ENCODE assay signal across 29 cellular contexts in the genomic region with DNA sequence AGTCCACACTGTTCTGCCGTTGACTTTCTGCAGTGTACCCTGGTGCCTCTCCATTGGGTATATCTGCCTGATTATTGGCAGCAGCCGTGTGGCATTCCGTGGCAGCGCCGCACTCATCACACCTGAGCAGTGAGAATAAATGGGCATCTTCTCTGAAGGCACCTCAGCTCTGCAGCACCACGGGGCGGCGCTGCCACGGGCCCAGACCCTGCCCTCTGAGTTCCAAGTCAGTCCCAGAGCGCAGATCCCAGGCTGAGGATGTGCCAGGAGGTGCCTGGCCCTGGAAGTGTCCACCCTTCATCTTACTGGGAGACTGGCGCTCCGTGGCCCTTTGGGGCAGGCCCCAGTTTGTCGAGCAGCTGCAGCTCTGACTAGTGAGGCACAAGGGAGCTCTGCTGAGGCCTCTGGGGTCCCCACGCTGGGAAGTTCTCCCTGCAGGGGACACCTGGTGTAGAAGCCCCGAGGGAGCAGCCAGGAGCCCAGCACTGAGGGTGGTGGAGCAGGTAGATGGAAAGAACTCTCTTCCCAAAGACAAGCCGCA.
"Had no signal": no experiment of that assay in that cellular context is flagged by ENCODE, and none has a peak within 500 bp of the region (broad histone marks: within the 10 kb centered on the region; RNA-seq: fewer than 3 reads in every experiment).

No MANE protein-coding gene starts in this region.

- DNase-seq: activated CD4-positive, alpha-beta T cell treated with anti-CD3 and anti-CD28 coated beads for 1 hour; activated CD4-positive, alpha-beta T cell treated with anti-CD3 and anti-CD28 coated beads for 48 hours; activated CD4-positive, CD25-positive, alpha-beta regulatory T cell; activated CD8-positive, alpha-beta T cell treated with anti-CD3 and anti-CD28 coated beads, Interleukin-2, amount 10 ng/mL, durations not matched to agents 7 days and 5 days; activated gamma-delta T cell treated with Interleukin-2 at 50 U/mL for 16 hours; activated naive CD4-positive, alpha-beta T cell treated with anti-CD3 and anti-CD28 coated beads for 36 hours; activated T-cell treated with anti-CD3 and anti-CD28 coated beads, Interleukin-2, amount 50 U/mL, for 24 hours; adrenal gland; body of pancreas; NCI-H1092 treated with DMSO at 0.1 percent for 48 hours; NCI-H1417; NCI-H146; NCI-H187; NCI-H2029 treated with DMSO at 0.1 percent for 48 hours; NCI-H2107; NCI-H2171; NCI-H510A; NCI-H526; NCI-H748 treated with DMSO at 0.1 percent for 48 hours; NK-92 treated with Interleukin-12 subunit alpha and Interleukin-12 subunit beta, amount 100 ng/mL, for 24 hours; PC-3; Peyer's patch; RPMI8226; SHP77 treated with DMSO at 0.1 percent for 48 hours; T1000; WERI-Rb-1 had no signal

- H3K27me3 ChIP-seq: adrenal gland, body of pancreas, breast epithelium, Peyer's patch, SJSA1 had no signal

- H3K4me3 ChIP-seq: adrenal gland, body of pancreas, breast epithelium, Peyer's patch, SJSA1 had no signal

- H3K27ac ChIP-seq: adrenal gland, body of pancreas, breast epithelium, Peyer's patch, SJSA1, WERI-Rb-1 had no signal

- H3K27ac Mint-ChIP-seq: activated CD8-positive, alpha-beta T cell treated with anti-CD3 and anti-CD28 coated beads, Interleukin-2, amount 10 ng/mL, durations not matched to agents 7 days and 5 days; activated naive CD4-positive, alpha-beta T cell treated with anti-CD3 and anti-CD28 coated beads for 36 hours; activated naive CD4-positive, alpha-beta T cell treated with anti-CD3 and anti-CD28 coated beads, Interleukin-2, amount 50 U/mL, for 72 hours; activated T-cell treated with anti-CD3 and anti-CD28 coated beads, Interleukin-2, amount 50 U/mL, for 24 hours had no signal

- H3K27me3 Mint-ChIP-seq: activated T-cell treated with anti-CD3 and anti-CD28 coated beads, Interleukin-2, amount 50 U/mL, for 24 hours had no signal

- H3K9me3 Mint-ChIP-seq: activated naive CD4-positive, alpha-beta T cell treated with anti-CD3 and anti-CD28 coated beads for 36 hours; activated naive CD4-positive, alpha-beta T cell treated with anti-CD3 and anti-CD28 coated beads, Interleukin-2, amount 50 U/mL, for 72 hours; activated T-cell treated with anti-CD3 and anti-CD28 coated beads, Interleukin-2, amount 50 U/mL, for 24 hours had no signal

- H3K4me3 Mint-ChIP-seq: activated CD8-positive, alpha-beta T cell treated with anti-CD3 and anti-CD28 coated beads, Interleukin-2, amount 10 ng/mL, durations not matched to agents 7 days and 5 days; activated naive CD4-positive, alpha-beta T cell treated with anti-CD3 and anti-CD28 coated beads for 36 hours; activated T-cell treated with anti-CD3 and anti-CD28 coated beads, Interleukin-2, amount 50 U/mL, for 24 hours had no signal

- H3K9me3 ChIP-seq: adrenal gland, body of pancreas, breast epithelium, Peyer's patch, SJSA1 had no signal

- H3K4me1 ChIP-seq: body of pancreas had no signal

- ATAC-seq: activated CD8-positive, alpha-beta T cell treated with anti-CD3 and anti-CD28 coated beads, Interleukin-2, amount 10 ng/mL, durations not matched to agents 7 days and 5 days; activated naive CD4-positive, alpha-beta T cell treated with anti-CD3 and anti-CD28 coated beads, Interleukin-2, amount 50 U/mL, for 72 hours; body of pancreas; PC-3 had no signal

- H3K36me3 ChIP-seq: breast epithelium had no signal

- H3K36me3 Mint-ChIP-seq: activated naive CD4-positive, alpha-beta T cell treated with anti-CD3 and anti-CD28 coated beads, Interleukin-2, amount 50 U/mL, for 72 hours had no signal
